Comparison of ENCODE assay signal across 19 cellular contexts in the genomic region with DNA sequence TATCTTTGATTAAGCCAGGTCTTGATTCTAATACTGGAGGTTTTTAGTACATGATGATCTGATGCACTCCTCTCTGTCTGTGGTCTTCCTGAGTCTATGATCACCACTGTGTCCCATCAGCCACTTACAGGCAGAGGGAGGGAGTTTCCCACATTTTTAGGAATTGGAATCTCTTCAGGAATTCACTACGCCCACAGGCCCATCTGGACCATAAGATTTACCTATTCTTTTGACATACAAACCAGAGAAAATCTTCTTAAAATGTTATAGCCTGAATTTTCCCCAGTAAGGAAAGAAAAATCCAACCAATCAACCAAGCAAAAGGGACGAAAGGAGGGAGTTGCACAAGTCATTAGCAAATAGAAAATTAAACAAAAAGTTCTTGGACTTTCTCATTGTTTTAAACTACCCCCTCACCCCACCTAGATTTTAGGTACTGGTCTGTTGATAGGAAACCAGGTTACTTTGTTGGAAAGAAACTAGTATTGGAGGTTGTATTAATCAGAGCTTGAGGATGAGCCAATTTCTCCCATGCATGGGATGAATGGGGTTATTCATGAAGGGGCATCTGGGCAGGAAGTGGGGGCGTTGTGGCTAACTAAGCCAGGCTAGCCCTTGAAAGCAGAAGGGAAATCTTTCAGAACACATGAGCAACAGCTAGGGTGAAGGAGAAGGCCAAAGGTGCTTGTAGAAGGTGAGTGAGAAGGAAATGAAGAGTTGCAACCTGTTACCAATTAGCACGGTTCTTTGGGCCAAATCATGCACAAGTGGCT.
A peak's percentile ranks its signal among the peaks of the same experiment; 100 is the strongest.
DNase-seq lines count a peak whose midpoint lies in the region; FAIRE-seq and TF ChIP-seq lines count a peak whose summit lies in the region.
"Had no signal": no experiment of that assay in that cellular context is flagged by ENCODE, and none has a peak within 500 bp of the region (broad histone marks: within the 10 kb centered on the region; RNA-seq: fewer than 3 reads in every experiment).

No MANE protein-coding gene starts in this region.

- no peak for TF ChIP-seq CTCF in astrocyte (IDR thresholded peaks at IDR 0.05; ENCODE audit: insufficient read depth, low read depth, low read length)

- no peak overlapping the region for H3K9ac ChIP-seq in astrocyte (ENCODE audit: low read length)
- H3K9ac ChIP-seq: GM23248 had no signal

- POLR2A ChIA-PET in HEK293T (lab: Yijun Ruan, JAX): no interaction called here

- no peaks in the 10 kb centered on the region for H3K9me3 ChIP-seq in astrocyte (ENCODE audit: insufficient read depth, low read depth, low read length)
- H3K9me3 ChIP-seq: HAP-1 had no signal

- H3K4me3 ChIP-seq in astrocyte (ENCODE audit: insufficient read depth, low read depth, low read length): no peak overlapping the region
- H3K4me3 ChIP-seq: GM23248, HAP-1, K562 had no signal

- peaks cover 10% of the 10 kb centered on the region for H3K4me1 Mint-ChIP-seq in astrocyte (ENCODE audit: low read depth, unreplicated experiment)

- H3K4me2 ChIP-seq in astrocyte (ENCODE audit: low read length): no peak overlapping the region

- H3K36me3 Mint-ChIP-seq in astrocyte (ENCODE audit: low read depth, unreplicated experiment): no peaks in the 10 kb centered on the region

- H3K27me3 Mint-ChIP-seq in astrocyte (ENCODE audit: low read depth, unreplicated experiment): no peaks in the 10 kb centered on the region
- H3K27me3 Mint-ChIP-seq: CD4-positive, alpha-beta T cell had no signal

- H3K27ac Mint-ChIP-seq in astrocyte (ENCODE audit: unreplicated experiment): peak overlapping the region; percentile 2
- H3K27ac Mint-ChIP-seq: CD4-positive, alpha-beta T cell had no signal

- no peaks in the 10 kb centered on the region for H3K9me3 Mint-ChIP-seq in astrocyte (ENCODE audit: unreplicated experiment)
- H3K9me3 Mint-ChIP-seq: CD4-positive, alpha-beta T cell had no signal

- CTCF ChIA-PET in HEK293T (lab: Yijun Ruan, JAX): no interaction called here

- no peak overlapping the region for H2AFZ ChIP-seq in astrocyte (ENCODE audit: low read depth, low read length)
- H2AFZ ChIP-seq: GM23248 had no signal

- no peaks in the 10 kb centered on the region for H4K20me1 ChIP-seq in astrocyte (ENCODE audit: insufficient read depth, low read length)

- DNase-seq in HT1080 (ENCODE audit: low read depth): peak; percentile 86
- no peak for DNase-seq in astrocyte (ENCODE audit: low read depth)
- peak; percentile 39 for DNase-seq in inferior parietal cortex (ENCODE audit: extremely low spot score)
- DNase-seq in superior temporal gyrus (ENCODE audit: extremely low spot score): peak; percentile 67
- DNase-seq in HEK293T (ENCODE audit: extremely low spot score): no peak
- no peak for DNase-seq in islet precursor cell
- no peak for DNase-seq in Ammon's horn (ENCODE audit: low spot score)
- DNase-seq: CD4-positive, alpha-beta T cell; DMS153; DMS79; GDM1; GM23248; IMR-90 had no signal

- H3K27me3 ChIP-seq in astrocyte (ENCODE audit: insufficient read depth, low read length): no peaks in the 10 kb centered on the region

- no peak for FAIRE-seq in astrocyte (lab: Jason Lieb, UNC)
- FAIRE-seq: GM12892, HTR-8/SVneo, K562 had no signal

- H3K4me3 Mint-ChIP-seq in astrocyte (ENCODE audit: unreplicated experiment): no peak overlapping the region
- H3K4me3 Mint-ChIP-seq: CD4-positive, alpha-beta T cell had no signal

- H3K79me2 ChIP-seq in astrocyte (ENCODE audit: insufficient read depth, low read length): no peaks in the 10 kb centered on the region

- no peak overlapping the region for H3K27ac ChIP-seq in astrocyte (ENCODE audit: low read depth, low read length)
- H3K27ac ChIP-seq: C4-2B, GM23248, HL-60 had no signal

- no peaks in the 10 kb centered on the region for H3K4me1 ChIP-seq in astrocyte (ENCODE audit: insufficient read depth, low read length)
- H3K4me1 ChIP-seq: HAP-1 had no signal

- no peaks in the 10 kb centered on the region for H3K36me3 ChIP-seq in astrocyte (ENCODE audit: insufficient read depth, low read length)
- H3K36me3 ChIP-seq: HAP-1 had no signal

TF ChIP-seq in HEK293T, 16 proteins besides CTCF, POLR2A, EP300 and RAD21:
- no peak for TF ChIP-seq FOXK2 (IDR thresholded peaks at IDR 0.05)
- no peak for TF ChIP-seq BHLHE40 (IDR thresholded peaks at IDR 0.05; ENCODE audit: borderline replicate concordance)
- TF ChIP-seq FOXM1 (IDR thresholded peaks at IDR 0.05; ENCODE audit: borderline replicate concordance): no peak
- TF ChIP-seq SP1 (IDR thresholded peaks at IDR 0.05): no peak
- no peak for TF ChIP-seq SUZ12 (IDR thresholded peaks at IDR 0.05)
- no peak for TF ChIP-seq ARNT (IDR thresholded peaks at IDR 0.05)
- no peak for TF ChIP-seq L3MBTL2 (conservative IDR thresholded peaks at IDR 0.05)
- TF ChIP-seq, protein P1, sequence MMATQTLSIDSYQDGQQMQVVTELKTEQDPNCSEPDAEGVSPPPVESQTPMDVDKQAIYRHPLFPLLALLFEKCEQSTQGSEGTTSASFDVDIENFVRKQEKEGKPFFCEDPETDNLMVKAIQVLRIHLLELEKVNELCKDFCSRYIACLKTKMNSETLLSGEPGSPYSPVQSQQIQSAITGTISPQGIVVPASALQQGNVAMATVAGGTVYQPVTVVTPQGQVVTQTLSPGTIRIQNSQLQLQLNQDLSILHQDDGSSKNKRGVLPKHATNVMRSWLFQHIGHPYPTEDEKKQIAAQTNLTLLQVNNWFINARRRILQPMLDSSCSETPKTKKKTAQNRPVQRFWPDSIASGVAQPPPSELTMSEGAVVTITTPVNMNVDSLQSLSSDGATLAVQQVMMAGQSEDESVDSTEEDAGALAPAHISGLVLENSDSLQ (IDR thresholded peaks at IDR 0.05): no peak
- TF ChIP-seq FOXA1 (IDR thresholded peaks at IDR 0.05): no peak
- no peak for TF ChIP-seq ZNF384 (IDR thresholded peaks at IDR 0.05)
- no peak for TF ChIP-seq HDGF (IDR thresholded peaks at IDR 0.05; ENCODE audit: borderline replicate concordance)
- TF ChIP-seq NFRKB (IDR thresholded peaks at IDR 0.05): no peak

Comparison
In these comparisons a context has a peak if more than half of its experiments do, and no peak if none do; other contexts are left out.
1. DNase-seq: peak in HT1080 (single experiment), inferior parietal cortex (single experiment) and superior temporal gyrus (single experiment); none in astrocyte (single experiment), HEK293T (single experiment), islet precursor cell (single experiment) and Ammon's horn (single experiment).